Comparison of ENCODE assay signal across 1 cellular context in genomic region chr12:124612392-124612680, GRCh38.
TF ChIP-seq lines count a peak whose summit lies in the region.

No MANE protein-coding gene starts in this region.

TF ChIP-seq in endothelial cell of umbilical vein, 7 proteins besides CTCF, POLR2A, EP300 and RAD21 (continued from another document):
- TF ChIP-seq MAX (IDR thresholded peaks at IDR 0.05; ENCODE audit: insufficient read depth, insufficient read length): no peak
- TF ChIP-seq GATA2 (IDR thresholded peaks at IDR 0.05; ENCODE audit: insufficient read depth, insufficient read length, low read depth, low read length): no peak
TF ChIP-seq in endothelial cell of umbilical vein: peak in this region for 0.
